Comparison of ENCODE assay signal across 1 cellular context in the genomic region with DNA sequence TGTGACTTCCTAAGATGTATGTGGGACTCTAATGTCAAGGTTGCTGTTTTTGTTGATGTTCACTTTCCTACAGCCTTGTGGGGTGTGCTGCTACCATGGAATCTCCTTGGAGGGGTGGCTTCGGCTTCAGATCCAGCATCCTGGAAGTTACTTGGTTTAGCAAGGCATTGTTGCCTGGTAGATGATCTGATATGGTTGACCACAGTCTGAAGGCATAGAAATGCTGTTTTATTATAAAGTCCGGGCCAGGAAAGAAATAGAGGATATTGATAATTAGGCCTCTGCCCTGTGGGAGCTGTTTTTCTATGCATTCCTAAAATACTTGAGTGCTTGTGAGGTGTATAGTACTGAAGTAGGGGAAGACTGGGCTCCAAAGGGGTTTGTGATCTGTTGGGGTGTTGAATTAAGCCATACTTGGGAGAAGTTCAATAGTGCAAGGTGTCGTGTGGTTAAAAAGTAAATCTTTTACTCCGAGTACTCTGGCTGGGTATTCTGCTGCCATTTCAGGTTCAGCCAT.
TF ChIP-seq lines count a peak whose summit lies in the region.

No MANE protein-coding gene starts in this region.

TF ChIP-seq in GM23338, 12 proteins besides CTCF, POLR2A, EP300 and RAD21 (continued from another document):
- TF ChIP-seq, protein P1, sequence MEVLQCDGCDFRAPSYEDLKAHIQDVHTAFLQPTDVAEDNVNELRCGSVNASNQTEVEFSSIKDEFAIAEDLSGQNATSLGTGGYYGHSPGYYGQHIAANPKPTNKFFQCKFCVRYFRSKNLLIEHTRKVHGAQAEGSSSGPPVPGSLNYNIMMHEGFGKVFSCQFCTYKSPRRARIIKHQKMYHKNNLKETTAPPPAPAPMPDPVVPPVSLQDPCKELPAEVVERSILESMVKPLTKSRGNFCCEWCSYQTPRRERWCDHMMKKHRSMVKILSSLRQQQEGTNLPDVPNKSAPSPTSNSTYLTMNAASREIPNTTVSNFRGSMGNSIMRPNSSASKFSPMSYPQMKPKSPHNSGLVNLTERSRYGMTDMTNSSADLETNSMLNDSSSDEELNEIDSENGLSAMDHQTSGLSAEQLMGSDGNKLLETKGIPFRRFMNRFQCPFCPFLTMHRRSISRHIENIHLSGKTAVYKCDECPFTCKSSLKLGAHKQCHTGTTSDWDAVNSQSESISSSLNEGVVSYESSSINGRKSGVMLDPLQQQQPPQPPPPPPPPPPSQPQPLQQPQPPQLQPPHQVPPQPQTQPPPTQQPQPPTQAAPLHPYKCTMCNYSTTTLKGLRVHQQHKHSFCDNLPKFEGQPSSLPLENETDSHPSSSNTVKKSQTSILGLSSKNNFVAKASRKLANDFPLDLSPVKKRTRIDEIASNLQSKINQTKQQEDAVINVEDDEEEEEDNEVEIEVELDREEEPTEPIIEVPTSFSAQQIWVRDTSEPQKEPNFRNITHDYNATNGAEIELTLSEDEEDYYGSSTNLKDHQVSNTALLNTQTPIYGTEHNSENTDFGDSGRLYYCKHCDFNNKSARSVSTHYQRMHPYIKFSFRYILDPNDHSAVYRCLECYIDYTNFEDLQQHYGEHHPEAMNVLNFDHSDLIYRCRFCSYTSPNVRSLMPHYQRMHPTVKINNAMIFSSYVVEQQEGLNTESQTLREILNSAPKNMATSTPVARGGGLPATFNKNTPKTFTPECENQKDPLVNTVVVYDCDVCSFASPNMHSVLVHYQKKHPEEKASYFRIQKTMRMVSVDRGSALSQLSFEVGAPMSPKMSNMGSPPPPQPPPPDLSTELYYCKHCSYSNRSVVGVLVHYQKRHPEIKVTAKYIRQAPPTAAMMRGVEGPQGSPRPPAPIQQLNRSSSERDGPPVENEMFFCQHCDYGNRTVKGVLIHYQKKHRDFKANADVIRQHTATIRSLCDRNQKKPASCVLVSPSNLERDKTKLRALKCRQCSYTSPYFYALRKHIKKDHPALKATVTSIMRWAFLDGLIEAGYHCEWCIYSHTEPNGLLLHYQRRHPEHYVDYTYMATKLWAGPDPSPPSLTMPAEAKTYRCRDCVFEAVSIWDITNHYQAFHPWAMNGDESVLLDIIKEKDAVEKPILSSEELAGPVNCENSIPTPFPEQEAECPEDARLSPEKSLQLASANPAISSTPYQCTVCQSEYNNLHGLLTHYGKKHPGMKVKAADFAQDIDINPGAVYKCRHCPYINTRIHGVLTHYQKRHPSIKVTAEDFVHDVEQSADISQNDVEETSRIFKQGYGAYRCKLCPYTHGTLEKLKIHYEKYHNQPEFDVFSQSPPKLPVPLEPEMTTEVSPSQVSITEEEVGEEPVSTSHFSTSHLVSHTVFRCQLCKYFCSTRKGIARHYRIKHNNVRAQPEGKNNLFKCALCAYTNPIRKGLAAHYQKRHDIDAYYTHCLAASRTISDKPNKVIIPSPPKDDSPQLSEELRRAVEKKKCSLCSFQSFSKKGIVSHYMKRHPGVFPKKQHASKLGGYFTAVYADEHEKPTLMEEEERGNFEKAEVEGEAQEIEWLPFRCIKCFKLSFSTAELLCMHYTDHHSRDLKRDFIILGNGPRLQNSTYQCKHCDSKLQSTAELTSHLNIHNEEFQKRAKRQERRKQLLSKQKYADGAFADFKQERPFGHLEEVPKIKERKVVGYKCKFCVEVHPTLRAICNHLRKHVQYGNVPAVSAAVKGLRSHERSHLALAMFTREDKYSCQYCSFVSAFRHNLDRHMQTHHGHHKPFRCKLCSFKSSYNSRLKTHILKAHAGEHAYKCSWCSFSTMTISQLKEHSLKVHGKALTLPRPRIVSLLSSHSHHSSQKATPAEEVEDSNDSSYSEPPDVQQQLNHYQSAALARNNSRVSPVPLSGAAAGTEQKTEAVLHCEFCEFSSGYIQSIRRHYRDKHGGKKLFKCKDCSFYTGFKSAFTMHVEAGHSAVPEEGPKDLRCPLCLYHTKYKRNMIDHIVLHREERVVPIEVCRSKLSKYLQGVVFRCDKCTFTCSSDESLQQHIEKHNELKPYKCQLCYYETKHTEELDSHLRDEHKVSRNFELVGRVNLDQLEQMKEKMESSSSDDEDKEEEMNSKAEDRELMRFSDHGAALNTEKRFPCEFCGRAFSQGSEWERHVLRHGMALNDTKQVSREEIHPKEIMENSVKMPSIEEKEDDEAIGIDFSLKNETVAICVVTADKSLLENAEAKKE (CRISPR knock-in tag; IDR thresholded peaks at IDR 0.05): no peak
- TF ChIP-seq ZNF114 (CRISPR knock-in tag; IDR thresholded peaks at IDR 0.05) (no peak), STAT1 (IDR thresholded peaks at IDR 0.05; ENCODE audit: unreplicated experiment) (no peak), ZNF331 (CRISPR knock-in tag; IDR thresholded peaks at IDR 0.05; ENCODE audit: low read depth) (no peak), NANOG (IDR thresholded peaks at IDR 0.05; ENCODE audit: borderline replicate concordance) (no peak), EZH2phosphoT487 (IDR thresholded peaks at IDR 0.05; ENCODE audit: unreplicated experiment) (no peak), CREB1 (CRISPR knock-in tag; IDR thresholded peaks at IDR 0.05; ENCODE audit: low read depth) (no peak), POLR2AphosphoS5 (IDR thresholded peaks at IDR 0.05; ENCODE audit: low read depth) (no peak), JUNB (IDR thresholded peaks at IDR 0.05; ENCODE audit: unreplicated experiment) (no peak)
- TF ChIP-seq, protein P2, sequence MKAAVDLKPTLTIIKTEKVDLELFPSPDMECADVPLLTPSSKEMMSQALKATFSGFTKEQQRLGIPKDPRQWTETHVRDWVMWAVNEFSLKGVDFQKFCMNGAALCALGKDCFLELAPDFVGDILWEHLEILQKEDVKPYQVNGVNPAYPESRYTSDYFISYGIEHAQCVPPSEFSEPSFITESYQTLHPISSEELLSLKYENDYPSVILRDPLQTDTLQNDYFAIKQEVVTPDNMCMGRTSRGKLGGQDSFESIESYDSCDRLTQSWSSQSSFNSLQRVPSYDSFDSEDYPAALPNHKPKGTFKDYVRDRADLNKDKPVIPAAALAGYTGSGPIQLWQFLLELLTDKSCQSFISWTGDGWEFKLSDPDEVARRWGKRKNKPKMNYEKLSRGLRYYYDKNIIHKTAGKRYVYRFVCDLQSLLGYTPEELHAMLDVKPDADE (IDR thresholded peaks at IDR 0.05): no peak
- TF ChIP-seq, protein P3, sequence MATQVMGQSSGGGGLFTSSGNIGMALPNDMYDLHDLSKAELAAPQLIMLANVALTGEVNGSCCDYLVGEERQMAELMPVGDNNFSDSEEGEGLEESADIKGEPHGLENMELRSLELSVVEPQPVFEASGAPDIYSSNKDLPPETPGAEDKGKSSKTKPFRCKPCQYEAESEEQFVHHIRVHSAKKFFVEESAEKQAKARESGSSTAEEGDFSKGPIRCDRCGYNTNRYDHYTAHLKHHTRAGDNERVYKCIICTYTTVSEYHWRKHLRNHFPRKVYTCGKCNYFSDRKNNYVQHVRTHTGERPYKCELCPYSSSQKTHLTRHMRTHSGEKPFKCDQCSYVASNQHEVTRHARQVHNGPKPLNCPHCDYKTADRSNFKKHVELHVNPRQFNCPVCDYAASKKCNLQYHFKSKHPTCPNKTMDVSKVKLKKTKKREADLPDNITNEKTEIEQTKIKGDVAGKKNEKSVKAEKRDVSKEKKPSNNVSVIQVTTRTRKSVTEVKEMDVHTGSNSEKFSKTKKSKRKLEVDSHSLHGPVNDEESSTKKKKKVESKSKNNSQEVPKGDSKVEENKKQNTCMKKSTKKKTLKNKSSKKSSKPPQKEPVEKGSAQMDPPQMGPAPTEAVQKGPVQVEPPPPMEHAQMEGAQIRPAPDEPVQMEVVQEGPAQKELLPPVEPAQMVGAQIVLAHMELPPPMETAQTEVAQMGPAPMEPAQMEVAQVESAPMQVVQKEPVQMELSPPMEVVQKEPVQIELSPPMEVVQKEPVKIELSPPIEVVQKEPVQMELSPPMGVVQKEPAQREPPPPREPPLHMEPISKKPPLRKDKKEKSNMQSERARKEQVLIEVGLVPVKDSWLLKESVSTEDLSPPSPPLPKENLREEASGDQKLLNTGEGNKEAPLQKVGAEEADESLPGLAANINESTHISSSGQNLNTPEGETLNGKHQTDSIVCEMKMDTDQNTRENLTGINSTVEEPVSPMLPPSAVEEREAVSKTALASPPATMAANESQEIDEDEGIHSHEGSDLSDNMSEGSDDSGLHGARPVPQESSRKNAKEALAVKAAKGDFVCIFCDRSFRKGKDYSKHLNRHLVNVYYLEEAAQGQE (IDR thresholded peaks at IDR 0.05; ENCODE audit: unreplicated experiment): no peak
